Comparison of ENCODE assay signal across 10 cellular contexts in genomic region chr15:101198820-101199219, GRCh38. TPM values are rescaled to one million over a fixed set of nuclear protein-coding genes. Genes with fewer than 3 reads are reported as not detected.
DNase-seq lines count a peak whose midpoint lies in the region; ATAC-seq and TF ChIP-seq lines count a peak whose summit lies in the region.
"Had no signal": no experiment of that assay in that cellular context is flagged by ENCODE, and none has a peak within 500 bp of the region (broad histone marks: within the 10 kb centered on the region; RNA-seq: fewer than 3 reads in every experiment).

No MANE protein-coding gene starts in this region.

- H3K4me3 ChIP-seq in GM23338 (no peak overlapping the region), PC-3 (ENCODE audit: low read length) (no peak overlapping the region), skeletal muscle tissue (ENCODE audit: low read length in 3 of 3) (peak overlapping the region in 1 of 3 donors; percentile 35)
- H3K4me3 ChIP-seq: HAP-1, psoas muscle had no signal

- peak overlapping the region; percentile 76; the same call in 1 of the 2 replicates for H3K27ac ChIP-seq in GM23338 (ENCODE audit: low read depth)
- H3K27ac ChIP-seq in PC-3 (ENCODE audit: low read length), result peak overlapping the region; percentile 81
- peak overlapping the region; percentile 66 for H3K27ac ChIP-seq in skeletal muscle tissue (ENCODE audit: low read depth, low read length)
- H3K27ac ChIP-seq: psoas muscle had no signal

- no peaks in the 10 kb centered on the region for H3K9me3 Mint-ChIP-seq in GM23338
- no peaks in the 10 kb centered on the region for H3K9me3 Mint-ChIP-seq in effector memory CD8-positive, alpha-beta T cell

- H3K4me2 ChIP-seq in GM23338, result peak overlapping the region; percentile 38
- H3K4me2 ChIP-seq in PC-3 (ENCODE audit: low read length), result no peak overlapping the region

- H3K4me1 ChIP-seq in GM23338 (ENCODE audit: insufficient read depth), result peaks cover 48% of the 10 kb centered on the region
- peaks cover 33% of the 10 kb centered on the region for H3K4me1 ChIP-seq in PC-3 (ENCODE audit: insufficient read depth, low read length)
- H3K4me1 ChIP-seq in skeletal muscle tissue (ENCODE audit: control insufficient read depth in 3 of 3, insufficient read depth in 3 of 3, low read length in 3 of 3), result peaks cover 34 to 55% (median 45%) of the 10 kb centered on the region in 3 donors

- no TSS peak for BruUV-seq in PC-3 (replicated peaks; lab: Mats Ljungman, UMichigan)

- H3K27me3 ChIP-seq in GM23338 (ENCODE audit: insufficient read depth) (no peaks in the 10 kb centered on the region), PC-3 (ENCODE audit: low read length) (no peaks in the 10 kb centered on the region), skeletal muscle tissue (ENCODE audit: control insufficient read depth in 3 of 3, insufficient read depth in 3 of 3, low read length in 3 of 3) (no peaks in the 10 kb centered on the region)

- peaks cover 65% of the 10 kb centered on the region for H3K4me1 Mint-ChIP-seq in GM23338
- peaks cover 55 to 72% of the 10 kb centered on the region in 2 donors for H3K4me1 Mint-ChIP-seq in effector memory CD8-positive, alpha-beta T cell (ENCODE audit: low read depth in 2 of 2)

- no peak overlapping the region for H3K27ac Mint-ChIP-seq in GM23338
- H3K27ac Mint-ChIP-seq in effector memory CD8-positive, alpha-beta T cell, result peak overlapping the region; percentile 87 to 90

- H3K9ac ChIP-seq in PC-3 (ENCODE audit: low read length) (peak overlapping the region; percentile 34), skeletal muscle tissue (ENCODE audit: low read depth in 1 of 3, low read length in 3 of 3) (peak overlapping the region in 2 of 3 donors; percentile 24 to 43)

- H3K27me3 Mint-ChIP-seq in GM23338 (ENCODE audit: insufficient read depth, low read depth, poor library complexity), result peaks cover 13% of the 10 kb centered on the region
- H3K27me3 Mint-ChIP-seq in effector memory CD8-positive, alpha-beta T cell, result no peaks in the 10 kb centered on the region

- no peaks in the 10 kb centered on the region for H3F3A ChIP-seq in GM23338 (replicated peaks; ENCODE audit: low read depth)
- H3F3A ChIP-seq in PC-3 (ENCODE audit: low read length, unreplicated experiment), result peaks cover 9% of the 10 kb centered on the region

- CTCF ChIA-PET in PC-3 (lab: Charles Lee), result no interaction called here

- peaks cover 85% of the 10 kb centered on the region for H3K79me2 ChIP-seq in GM23338 (replicated peaks; ENCODE audit: insufficient read depth)
- H3K79me2 ChIP-seq in PC-3 (ENCODE audit: low read length), result peaks cover 85% of the 10 kb centered on the region

- H3K9me2 ChIP-seq in GM23338 (ENCODE audit: insufficient read depth) (no peaks in the 10 kb centered on the region), PC-3 (replicated peaks; ENCODE audit: low read length) (no peaks in the 10 kb centered on the region)

- H3K4me3 Mint-ChIP-seq in GM23338, result no peak overlapping the region
- peak overlapping the region in 1 of 2 donors; percentile 59 for H3K4me3 Mint-ChIP-seq in effector memory CD8-positive, alpha-beta T cell

- POLR2A ChIA-PET in PC-3 (lab: Charles Lee; ENCODE audit: unreplicated experiment), result no interaction called here

- no peaks in the 10 kb centered on the region for H3K9me3 ChIP-seq in PC-3 (ENCODE audit: low read length)
- no peaks in the 10 kb centered on the region for H3K9me3 ChIP-seq in skeletal muscle tissue (ENCODE audit: control insufficient read depth in 3 of 3, low read length in 3 of 3)
- H3K9me3 ChIP-seq: HAP-1, psoas muscle had no signal

- intact Hi-C loops in PC-3 (cut with micrococcal nuclease), result no loop called here

- no peaks in the 10 kb centered on the region for H3K36me3 Mint-ChIP-seq in GM23338 (ENCODE audit: low read depth)
- peaks cover 6% of the 10 kb centered on the region for H3K36me3 Mint-ChIP-seq in effector memory CD8-positive, alpha-beta T cell (ENCODE audit: insufficient read depth)

- ATAC-seq in GM23338 (peak; percentile 18), PC-3 (no peak), HG02623 (IDR thresholded peaks at IDR 0.05; ENCODE audit: unreplicated experiment) (no peak), HG03342 (IDR thresholded peaks at IDR 0.05; ENCODE audit: unreplicated experiment) (no peak)
- no peak for ATAC-seq in effector memory CD8-positive, alpha-beta T cell (replicated peaks)

- TF ChIP-seq CTCF in GM23338 (conservative IDR thresholded peaks at IDR 0.05; ENCODE audit: low read depth in 2 of 2) (no peak), PC-3 (conservative IDR thresholded peaks at IDR 0.05; ENCODE audit: low read depth, low read length) (no peak)

- peaks cover 43% of the 10 kb centered on the region for H4K20me1 ChIP-seq in GM23338 (replicated peaks; ENCODE audit: insufficient read depth)
- H4K20me1 ChIP-seq in PC-3 (ENCODE audit: low read length), result peaks cover 23% of the 10 kb centered on the region

- peak; percentile 24 for DNase-seq in GM23338 (ENCODE audit: low spot score)
- DNase-seq in PC-3, result no peak
- DNase-seq in effector memory CD8-positive, alpha-beta T cell, result no peak
- DNase-seq in effector CD4-positive, alpha-beta T cell, result no peak
- no peak for DNase-seq in NCI-H2171 treated with DMSO at 0.1 percent for 48 hours (lab: John Stamatoyannopoulos, UW)
- DNase-seq: psoas muscle had no signal

- no peaks in the 10 kb centered on the region for H3K36me3 ChIP-seq in GM23338 (ENCODE audit: insufficient read depth)
- no peaks in the 10 kb centered on the region for H3K36me3 ChIP-seq in PC-3 (ENCODE audit: low read depth, low read length)
- no peaks in the 10 kb centered on the region for H3K36me3 ChIP-seq in skeletal muscle tissue (ENCODE audit: control insufficient read depth in 3 of 3, insufficient read depth in 3 of 3, low read length in 3 of 3)
- H3K36me3 ChIP-seq: HAP-1 had no signal

- no peak overlapping the region for H2AFZ ChIP-seq in GM23338
- no peak overlapping the region for H2AFZ ChIP-seq in PC-3 (ENCODE audit: low read length)

TF ChIP-seq in GM23338, 12 proteins besides CTCF, POLR2A, EP300 and RAD21 (continues in another document):
- TF ChIP-seq CREB1 (CRISPR knock-in tag; IDR thresholded peaks at IDR 0.05; ENCODE audit: low read depth) (no peak), STAT1 (IDR thresholded peaks at IDR 0.05; ENCODE audit: unreplicated experiment) (no peak), NANOG (IDR thresholded peaks at IDR 0.05; ENCODE audit: borderline replicate concordance) (no peak), ZNF114 (CRISPR knock-in tag; IDR thresholded peaks at IDR 0.05) (no peak)
- TF ChIP-seq, protein P1, sequence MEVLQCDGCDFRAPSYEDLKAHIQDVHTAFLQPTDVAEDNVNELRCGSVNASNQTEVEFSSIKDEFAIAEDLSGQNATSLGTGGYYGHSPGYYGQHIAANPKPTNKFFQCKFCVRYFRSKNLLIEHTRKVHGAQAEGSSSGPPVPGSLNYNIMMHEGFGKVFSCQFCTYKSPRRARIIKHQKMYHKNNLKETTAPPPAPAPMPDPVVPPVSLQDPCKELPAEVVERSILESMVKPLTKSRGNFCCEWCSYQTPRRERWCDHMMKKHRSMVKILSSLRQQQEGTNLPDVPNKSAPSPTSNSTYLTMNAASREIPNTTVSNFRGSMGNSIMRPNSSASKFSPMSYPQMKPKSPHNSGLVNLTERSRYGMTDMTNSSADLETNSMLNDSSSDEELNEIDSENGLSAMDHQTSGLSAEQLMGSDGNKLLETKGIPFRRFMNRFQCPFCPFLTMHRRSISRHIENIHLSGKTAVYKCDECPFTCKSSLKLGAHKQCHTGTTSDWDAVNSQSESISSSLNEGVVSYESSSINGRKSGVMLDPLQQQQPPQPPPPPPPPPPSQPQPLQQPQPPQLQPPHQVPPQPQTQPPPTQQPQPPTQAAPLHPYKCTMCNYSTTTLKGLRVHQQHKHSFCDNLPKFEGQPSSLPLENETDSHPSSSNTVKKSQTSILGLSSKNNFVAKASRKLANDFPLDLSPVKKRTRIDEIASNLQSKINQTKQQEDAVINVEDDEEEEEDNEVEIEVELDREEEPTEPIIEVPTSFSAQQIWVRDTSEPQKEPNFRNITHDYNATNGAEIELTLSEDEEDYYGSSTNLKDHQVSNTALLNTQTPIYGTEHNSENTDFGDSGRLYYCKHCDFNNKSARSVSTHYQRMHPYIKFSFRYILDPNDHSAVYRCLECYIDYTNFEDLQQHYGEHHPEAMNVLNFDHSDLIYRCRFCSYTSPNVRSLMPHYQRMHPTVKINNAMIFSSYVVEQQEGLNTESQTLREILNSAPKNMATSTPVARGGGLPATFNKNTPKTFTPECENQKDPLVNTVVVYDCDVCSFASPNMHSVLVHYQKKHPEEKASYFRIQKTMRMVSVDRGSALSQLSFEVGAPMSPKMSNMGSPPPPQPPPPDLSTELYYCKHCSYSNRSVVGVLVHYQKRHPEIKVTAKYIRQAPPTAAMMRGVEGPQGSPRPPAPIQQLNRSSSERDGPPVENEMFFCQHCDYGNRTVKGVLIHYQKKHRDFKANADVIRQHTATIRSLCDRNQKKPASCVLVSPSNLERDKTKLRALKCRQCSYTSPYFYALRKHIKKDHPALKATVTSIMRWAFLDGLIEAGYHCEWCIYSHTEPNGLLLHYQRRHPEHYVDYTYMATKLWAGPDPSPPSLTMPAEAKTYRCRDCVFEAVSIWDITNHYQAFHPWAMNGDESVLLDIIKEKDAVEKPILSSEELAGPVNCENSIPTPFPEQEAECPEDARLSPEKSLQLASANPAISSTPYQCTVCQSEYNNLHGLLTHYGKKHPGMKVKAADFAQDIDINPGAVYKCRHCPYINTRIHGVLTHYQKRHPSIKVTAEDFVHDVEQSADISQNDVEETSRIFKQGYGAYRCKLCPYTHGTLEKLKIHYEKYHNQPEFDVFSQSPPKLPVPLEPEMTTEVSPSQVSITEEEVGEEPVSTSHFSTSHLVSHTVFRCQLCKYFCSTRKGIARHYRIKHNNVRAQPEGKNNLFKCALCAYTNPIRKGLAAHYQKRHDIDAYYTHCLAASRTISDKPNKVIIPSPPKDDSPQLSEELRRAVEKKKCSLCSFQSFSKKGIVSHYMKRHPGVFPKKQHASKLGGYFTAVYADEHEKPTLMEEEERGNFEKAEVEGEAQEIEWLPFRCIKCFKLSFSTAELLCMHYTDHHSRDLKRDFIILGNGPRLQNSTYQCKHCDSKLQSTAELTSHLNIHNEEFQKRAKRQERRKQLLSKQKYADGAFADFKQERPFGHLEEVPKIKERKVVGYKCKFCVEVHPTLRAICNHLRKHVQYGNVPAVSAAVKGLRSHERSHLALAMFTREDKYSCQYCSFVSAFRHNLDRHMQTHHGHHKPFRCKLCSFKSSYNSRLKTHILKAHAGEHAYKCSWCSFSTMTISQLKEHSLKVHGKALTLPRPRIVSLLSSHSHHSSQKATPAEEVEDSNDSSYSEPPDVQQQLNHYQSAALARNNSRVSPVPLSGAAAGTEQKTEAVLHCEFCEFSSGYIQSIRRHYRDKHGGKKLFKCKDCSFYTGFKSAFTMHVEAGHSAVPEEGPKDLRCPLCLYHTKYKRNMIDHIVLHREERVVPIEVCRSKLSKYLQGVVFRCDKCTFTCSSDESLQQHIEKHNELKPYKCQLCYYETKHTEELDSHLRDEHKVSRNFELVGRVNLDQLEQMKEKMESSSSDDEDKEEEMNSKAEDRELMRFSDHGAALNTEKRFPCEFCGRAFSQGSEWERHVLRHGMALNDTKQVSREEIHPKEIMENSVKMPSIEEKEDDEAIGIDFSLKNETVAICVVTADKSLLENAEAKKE (CRISPR knock-in tag; IDR thresholded peaks at IDR 0.05), result no peak

RNA-seq across cellular contexts. Expression of gene CHSY1, which starts 53.0 kb away (rescaled TPM):
- total RNA-seq in GM23338 (2014; rRNA removed; shearing (Covaris generic)), result 45.4 and 47.7 TPM in 2 replicates
- polyA plus RNA-seq in GM23338 (2016; fragmentation: Nextera tagmentation; extraction: Ambion mirVana), result 9.8 and 11.6 TPM in 2 replicates
- total RNA-seq in PC-3 (2014; rRNA removed), result 13.8 and 19.5 TPM in 2 replicates
- total RNA-seq in skeletal muscle tissue, result 29.7 TPM
